19 cellular contexts compared by ENCODE assay signal in the genomic region with DNA sequence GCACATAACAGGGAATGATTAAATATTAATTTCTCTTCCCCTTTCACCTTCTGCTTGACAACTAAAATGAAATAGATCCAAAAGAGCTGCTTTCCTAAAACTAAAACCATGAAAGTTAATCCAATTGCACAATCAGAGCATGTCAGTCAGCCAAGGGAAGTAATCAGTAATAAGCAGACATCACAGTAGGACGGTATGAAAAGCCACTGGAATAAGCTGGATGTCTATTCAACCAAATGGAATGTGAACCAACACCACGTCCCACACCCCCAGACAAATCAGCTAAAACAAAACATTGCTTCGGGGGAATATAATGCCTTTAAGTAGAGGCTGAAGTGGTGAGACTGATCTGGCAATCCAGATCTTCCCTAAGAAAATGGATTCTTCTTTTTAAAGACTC.
A peak's percentile ranks its signal among the peaks of the same experiment; 100 is the strongest.
DNase-seq lines count a peak whose midpoint lies in the region; ATAC-seq and TF ChIP-seq lines count a peak whose summit lies in the region.
"Had no signal": no experiment of that assay in that cellular context is flagged by ENCODE, and none has a peak within 500 bp of the region (broad histone marks: within the 10 kb centered on the region; RNA-seq: fewer than 3 reads in every experiment).

No MANE protein-coding gene starts in this region.

- no peak overlapping the region for H3K4me3 Mint-ChIP-seq in activated T-cell treated with anti-CD3 and anti-CD28 coated beads, Interleukin-2, amount 50 U/mL, for 72 hours
- H3K4me3 Mint-ChIP-seq: activated naive CD8-positive, alpha-beta T cell treated with anti-CD3 and anti-CD28 coated beads, Interleukin-2, amount 10 ng/mL, durations not matched to agents 7 days and 5 days had no signal

- H3K4me3 ChIP-seq in adipocyte (ENCODE audit: low read length) (no peak overlapping the region), psoas muscle (no peak overlapping the region)

- H3K27ac Mint-ChIP-seq in activated T-cell treated with anti-CD3 and anti-CD28 coated beads, Interleukin-2, amount 50 U/mL, for 72 hours, result no peak overlapping the region
- H3K27ac Mint-ChIP-seq: activated naive CD8-positive, alpha-beta T cell treated with anti-CD3 and anti-CD28 coated beads, Interleukin-2, amount 10 ng/mL, durations not matched to agents 7 days and 5 days had no signal

- no peaks in the 10 kb centered on the region for H3K36me3 ChIP-seq in adipocyte (ENCODE audit: control insufficient read depth, insufficient read depth, low read length, severe bottlenecking)
- no peaks in the 10 kb centered on the region for H3K36me3 ChIP-seq in psoas muscle (ENCODE audit: insufficient read depth in 1 of 2, low read depth in 1 of 2)
- H3K36me3 ChIP-seq: neutrophil had no signal

- H3K9me3 Mint-ChIP-seq in activated T-cell treated with anti-CD3 and anti-CD28 coated beads, Interleukin-2, amount 50 U/mL, for 72 hours, result no peaks in the 10 kb centered on the region
- H3K9me3 Mint-ChIP-seq: activated naive CD8-positive, alpha-beta T cell treated with anti-CD3 and anti-CD28 coated beads, Interleukin-2, amount 10 ng/mL, durations not matched to agents 7 days and 5 days had no signal

- no peak overlapping the region for H3K27ac ChIP-seq in psoas muscle
- H3K27ac ChIP-seq: neutrophil had no signal

- DNase-seq in ELF-1 (ENCODE audit: low read depth, low spot score), result peak; percentile 15
- peak; percentile 0 for DNase-seq in adipocyte (ENCODE audit: low read depth)
- peak; percentile 40 for DNase-seq in foreskin melanocyte
- DNase-seq in psoas muscle, result no peak
- no peak for DNase-seq in activated T-cell treated with anti-CD3 and anti-CD28 coated beads, Interleukin-2, amount 50 U/mL, for 72 hours
- no peak for DNase-seq in SW 1271 (lab: John Stamatoyannopoulos, UW)
- DNase-seq in NCI-H2171 (lab: John Stamatoyannopoulos, UW), result no peak
- DNase-seq: activated CD4-positive, alpha-beta T cell treated with anti-CD3 and anti-CD28 coated beads for 4 hours; activated naive CD8-positive, alpha-beta T cell treated with anti-CD3 and anti-CD28 coated beads, Interleukin-2, amount 10 ng/mL, durations not matched to agents 7 days and 5 days; activated T-cell treated with anti-CD3 and anti-CD28 coated beads for 4 hours; C1 segment of cervical spinal cord; hypothalamus; Kasumi-1; NCI-H187 treated with DMSO at 0.1 percent for 48 hours; NCI-H748 treated with DMSO at 0.1 percent for 48 hours; substantia nigra had no signal

- H3K27me3 Mint-ChIP-seq in activated T-cell treated with anti-CD3 and anti-CD28 coated beads, Interleukin-2, amount 50 U/mL, for 72 hours (ENCODE audit: low read depth), result no peaks in the 10 kb centered on the region
- H3K27me3 Mint-ChIP-seq: activated naive CD8-positive, alpha-beta T cell treated with anti-CD3 and anti-CD28 coated beads, Interleukin-2, amount 10 ng/mL, durations not matched to agents 7 days and 5 days had no signal

- 24 to 35% (median 27%) methylated on average over 3 of the region's 3 CpGs for WGBS in psoas muscle, 3 donors

- H3K36me3 Mint-ChIP-seq in activated T-cell treated with anti-CD3 and anti-CD28 coated beads, Interleukin-2, amount 50 U/mL, for 72 hours (ENCODE audit: insufficient read depth in 2 of 2), result no peaks in the 10 kb centered on the region
- H3K36me3 Mint-ChIP-seq: activated naive CD8-positive, alpha-beta T cell treated with anti-CD3 and anti-CD28 coated beads, Interleukin-2, amount 10 ng/mL, durations not matched to agents 7 days and 5 days had no signal

- no peaks in the 10 kb centered on the region for H3K9me3 ChIP-seq in adipocyte (ENCODE audit: control insufficient read depth, low read length)
- no peaks in the 10 kb centered on the region for H3K9me3 ChIP-seq in psoas muscle
- H3K9me3 ChIP-seq: neutrophil had no signal

- peak in 3 of 4 donors; percentile 44 to 57 (median 55) for ATAC-seq in psoas muscle
- no peak for ATAC-seq in activated T-cell treated with anti-CD3 and anti-CD28 coated beads, Interleukin-2, amount 50 U/mL, for 72 hours (replicated peaks in 1 of 2)
- no peak for ATAC-seq in HG03521 (IDR thresholded peaks at IDR 0.05; ENCODE audit: unreplicated experiment)
- ATAC-seq: Panc1 had no signal

- H3K4me1 Mint-ChIP-seq in activated T-cell treated with anti-CD3 and anti-CD28 coated beads, Interleukin-2, amount 50 U/mL, for 72 hours (ENCODE audit: low read depth), result no peaks in the 10 kb centered on the region
- H3K4me1 Mint-ChIP-seq: activated naive CD8-positive, alpha-beta T cell treated with anti-CD3 and anti-CD28 coated beads, Interleukin-2, amount 10 ng/mL, durations not matched to agents 7 days and 5 days had no signal

- no peak for TF ChIP-seq CTCF in psoas muscle (IDR thresholded peaks at IDR 0.05)

- H3K27me3 ChIP-seq in adipocyte (replicated peaks; ENCODE audit: control insufficient read depth, insufficient read depth, low read length) (no peaks in the 10 kb centered on the region), psoas muscle (ENCODE audit: insufficient read depth in 3 of 3, low read length in 2 of 3) (no peaks in the 10 kb centered on the region)
- H3K27me3 ChIP-seq: neutrophil had no signal

- H3K4me1 ChIP-seq in adipocyte (ENCODE audit: control insufficient read depth, insufficient read depth, low read length) (peaks cover 4% of the 10 kb centered on the region), psoas muscle (no peaks in the 10 kb centered on the region)

- intact Hi-C loops in psoas muscle (cut with DNase I), result no loop called here

- H3K9ac ChIP-seq in adipocyte (ENCODE audit: low read length), result no peak overlapping the region

Comparison
In these comparisons a context has a peak if more than half of its experiments do, and no peak if none do; other contexts are left out.
1. DNase-seq: peak in ELF-1 (single experiment), adipocyte (single experiment) and foreskin melanocyte (single experiment); none in psoas muscle (0 of 2), activated T-cell treated with anti-CD3 and anti-CD28 coated beads, Interleukin-2, amount 50 U/mL, for 72 hours (0 of 2), SW 1271 (0 of 2) and NCI-H2171 (single experiment).
2. ATAC-seq: peak in psoas muscle (3 of 4); none in activated T-cell treated with anti-CD3 and anti-CD28 coated beads, Interleukin-2, amount 50 U/mL, for 72 hours (0 of 2) and HG03521 (single experiment).